In the genomic region with DNA sequence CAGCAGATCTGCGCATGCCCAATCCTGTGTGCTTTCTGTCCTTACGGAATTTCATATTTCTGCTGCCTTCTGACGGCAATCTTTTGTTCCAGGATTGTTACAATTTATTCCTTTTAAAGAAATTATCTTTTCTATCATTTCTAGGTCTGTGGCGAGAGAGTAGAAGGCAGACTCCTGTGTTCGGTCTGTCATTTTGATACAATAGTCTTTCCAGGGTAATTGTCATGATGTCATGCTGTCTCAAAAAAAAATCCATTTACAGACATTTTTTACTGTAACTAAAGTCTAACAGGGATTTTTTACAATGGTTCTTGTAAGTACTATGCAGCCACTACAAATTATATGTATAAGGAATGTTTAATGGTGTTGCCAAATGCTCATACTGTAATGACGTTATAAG, we compare ENCODE assay signal across 4 cellular contexts. TPM values are rescaled to one million over a fixed set of nuclear protein-coding genes. Genes with fewer than 3 reads are reported as not detected.
"Had no signal": no experiment of that assay in that cellular context is flagged by ENCODE, and none has a peak within 500 bp of the region (broad histone marks: within the 10 kb centered on the region; RNA-seq: fewer than 3 reads in every experiment).

No MANE protein-coding gene starts in this region.

- H3K4me3 ChIP-seq: GM12878 had no signal

- DNase-seq: GDM1, GF-D8 had no signal

RNA-seq across cellular contexts. Expression of gene KRTAP7-1, which starts 9.0 kb away (rescaled TPM):
- total RNA-seq: G401, GM12878 had no signal
- polyA plus RNA-seq: GM12878 had no signal

RNA-seq across cellular contexts. Expression of gene KRTAP8-1, which starts 25.5 kb away (rescaled TPM):
- total RNA-seq: G401, GM12878 had no signal
- polyA plus RNA-seq: GM12878 had no signal

RNA-seq across cellular contexts. Expression of gene KRTAP11-1, which starts 42.8 kb away (rescaled TPM):
- total RNA-seq: G401, GM12878 had no signal
- polyA plus RNA-seq: GM12878 had no signal
